ENCODE assay signal across 20 cellular contexts in genomic region chr7:84904561-84904960, GRCh38.
DNase-seq lines count a peak whose midpoint lies in the region; ATAC-seq, FAIRE-seq and TF ChIP-seq lines count a peak whose summit lies in the region.
"Had no signal": no experiment of that assay in that cellular context is flagged by ENCODE, and none has a peak within 500 bp of the region (broad histone marks: within the 10 kb centered on the region; RNA-seq: fewer than 3 reads in every experiment).

No MANE protein-coding gene starts in this region.

- no peaks in the 10 kb centered on the region for H3K4me1 ChIP-seq in foreskin keratinocyte

- peak; percentile 95 for ATAC-seq in foreskin keratinocyte
- ATAC-seq in GM18907 (IDR thresholded peaks at IDR 0.05; ENCODE audit: unreplicated experiment) = no peak
- ATAC-seq in HG03175 (IDR thresholded peaks at IDR 0.05; ENCODE audit: unreplicated experiment) = no peak
- ATAC-seq in HG02973 (IDR thresholded peaks at IDR 0.05; ENCODE audit: unreplicated experiment) = no peak
- ATAC-seq: Panc1 had no signal

- H3K27ac ChIP-seq in foreskin keratinocyte = no peak overlapping the region
- H3K27ac ChIP-seq: BLaER1 had no signal

- H3K4me3 ChIP-seq in bronchial epithelial cell (ENCODE audit: low read depth, low read length) = no peak overlapping the region
- H3K4me3 ChIP-seq: BLaER1 had no signal

- TF ChIP-seq CTCF in bronchial epithelial cell (IDR thresholded peaks at IDR 0.05; ENCODE audit: insufficient read depth, low read length, severe bottlenecking) (no peak), foreskin keratinocyte (conservative IDR thresholded peaks at IDR 0.05) (no peak)

- no peaks in the 10 kb centered on the region for H3K36me3 ChIP-seq in bronchial epithelial cell (ENCODE audit: control insufficient read depth, insufficient read depth, low read length)
- H3K36me3 ChIP-seq: BLaER1 had no signal

- no peak for FAIRE-seq in bronchial epithelial cell (lab: Jason Lieb, UNC)
- FAIRE-seq: GM12891 had no signal

- DNase-seq in ELR (ENCODE audit: low read depth) (peak; percentile 41), LHCN-M2 (ENCODE audit: low read depth) (peak; percentile 20), bronchial epithelial cell (ENCODE audit: low read depth) (peak; percentile 87), foreskin keratinocyte (peak; percentile 16 to 42), H4 (ENCODE audit: low spot score) (no peak)
- DNase-seq: CD4-positive, alpha-beta memory T cell; DMS153; H7; NCI-H1105 treated with DMSO at 0.1 percent for 48 hours; NCI-H1694; NCI-H2107; NCI-H510A treated with DMSO at 0.1 percent for 48 hours; NCI-H82; Right ventricle myocardium superior had no signal

- H3K27me3 ChIP-seq in bronchial epithelial cell (ENCODE audit: control insufficient read depth, insufficient read depth, low read length) (no peaks in the 10 kb centered on the region), foreskin keratinocyte (no peaks in the 10 kb centered on the region)
- H3K27me3 ChIP-seq: BLaER1 had no signal
